Comparison of ENCODE assay signal across 8 cellular contexts in genomic region chr2:85602476-85603234, GRCh38. TPM values are rescaled to one million over a fixed set of nuclear protein-coding genes. Genes with fewer than 3 reads are reported as not detected.
DNase-seq lines count a peak whose midpoint lies in the region; ATAC-seq and TF ChIP-seq lines count a peak whose summit lies in the region.

Gene TMEM150A (minus strand): TSS chr2:85602698. CDS start chr2:85601948, 750 bp downstream.

- peak; percentile 95 for ATAC-seq in GM19023 (IDR thresholded peaks at IDR 0.05; ENCODE audit: unreplicated experiment)
- peak; percentile 97 for ATAC-seq in HG03175 (IDR thresholded peaks at IDR 0.05; ENCODE audit: unreplicated experiment)

- H3K4me1 Mint-ChIP-seq in activated CD4-positive, alpha-beta T cell treated with anti-CD3 and anti-CD28 coated beads, Interleukin-2, amount 10 ng/mL, durations not matched to agents 24 days and 14 days, result peaks cover 15% of the 10 kb centered on the region

- H3K27ac ChIP-seq in coronary artery, result peak within 1 kb of the TSS; percentile 74 to 95

- H3K4me3 ChIP-seq in coronary artery, result peak within 1 kb of the TSS; percentile 87

- H3K4me3 Mint-ChIP-seq in activated CD4-positive, alpha-beta T cell treated with anti-CD3 and anti-CD28 coated beads, Interleukin-2, amount 10 ng/mL, durations not matched to agents 24 days and 14 days, result peak within 1 kb of the TSS; percentile 96

- intact Hi-C loops in activated CD4-positive, alpha-beta T cell treated with anti-CD3 and anti-CD28 coated beads, Interleukin-2, amount 10 ng/mL, durations not matched to agents 24 days and 14 days (cut with micrococcal nuclease), result loop anchor here (1.0 kb wide), 3 partner anchors 7 to 14 kb away; partner anchors contain the start of genes C2orf68, RNF181 and USP39

- no peak for TF ChIP-seq CTCF in coronary artery (IDR thresholded peaks at IDR 0.05)

- DNase-seq in AML-193 (lab: John Stamatoyannopoulos, UW) (peak; percentile 79 to 85), NCI-H524 (lab: John Stamatoyannopoulos, UW) (peak; percentile 81 to 88), coronary artery (ENCODE audit: low spot score) (peak; percentile 96), left kidney (ENCODE audit: low read depth, low spot score) (peak; percentile 98)
- DNase-seq in activated CD4-positive, alpha-beta T cell treated with anti-CD3 and anti-CD28 coated beads, Interleukin-2, amount 10 ng/mL, durations not matched to agents 24 days and 14 days, result peak; percentile 95
- DNase-seq in stimulated activated CD4-positive, alpha-beta T cell treated with anti-CD3 and anti-CD28 coated beads, Interleukin-2, amount 100 ng/mL, for 24 hours, result peak; percentile 89 to 91

- peaks cover 1% of the 10 kb centered on the region for H3K27me3 Mint-ChIP-seq in activated CD4-positive, alpha-beta T cell treated with anti-CD3 and anti-CD28 coated beads, Interleukin-2, amount 10 ng/mL, durations not matched to agents 24 days and 14 days

- H3K27ac Mint-ChIP-seq in activated CD4-positive, alpha-beta T cell treated with anti-CD3 and anti-CD28 coated beads, Interleukin-2, amount 10 ng/mL, durations not matched to agents 24 days and 14 days, result peak within 1 kb of the TSS; percentile 70

- H3K36me3 Mint-ChIP-seq in activated CD4-positive, alpha-beta T cell treated with anti-CD3 and anti-CD28 coated beads, Interleukin-2, amount 10 ng/mL, durations not matched to agents 24 days and 14 days (ENCODE audit: low read depth), result peaks cover 17% of the 10 kb centered on the region

- H3K9me3 Mint-ChIP-seq in activated CD4-positive, alpha-beta T cell treated with anti-CD3 and anti-CD28 coated beads, Interleukin-2, amount 10 ng/mL, durations not matched to agents 24 days and 14 days, result no peaks in the 10 kb centered on the region

RNA-seq across cellular contexts. Expression of gene TMEM150A, which starts in this region (rescaled TPM):
- total RNA-seq in activated CD4-positive, alpha-beta T cell treated with anti-CD3 and anti-CD28 coated beads, Interleukin-2, amount 10 ng/mL, durations not matched to agents 24 days and 14 days, result 6.2 and 6.5 TPM in 2 replicates

Comparison
In these comparisons a context has a peak if more than half of its experiments do, and no peak if none do; other contexts are left out.
1. Peak in every context shown above with its lines: DNase-seq, ATAC-seq, H3K4me3 ChIP-seq and H3K27ac ChIP-seq.